Comparison of ENCODE assay signal across 8 cellular contexts in the genomic region with DNA sequence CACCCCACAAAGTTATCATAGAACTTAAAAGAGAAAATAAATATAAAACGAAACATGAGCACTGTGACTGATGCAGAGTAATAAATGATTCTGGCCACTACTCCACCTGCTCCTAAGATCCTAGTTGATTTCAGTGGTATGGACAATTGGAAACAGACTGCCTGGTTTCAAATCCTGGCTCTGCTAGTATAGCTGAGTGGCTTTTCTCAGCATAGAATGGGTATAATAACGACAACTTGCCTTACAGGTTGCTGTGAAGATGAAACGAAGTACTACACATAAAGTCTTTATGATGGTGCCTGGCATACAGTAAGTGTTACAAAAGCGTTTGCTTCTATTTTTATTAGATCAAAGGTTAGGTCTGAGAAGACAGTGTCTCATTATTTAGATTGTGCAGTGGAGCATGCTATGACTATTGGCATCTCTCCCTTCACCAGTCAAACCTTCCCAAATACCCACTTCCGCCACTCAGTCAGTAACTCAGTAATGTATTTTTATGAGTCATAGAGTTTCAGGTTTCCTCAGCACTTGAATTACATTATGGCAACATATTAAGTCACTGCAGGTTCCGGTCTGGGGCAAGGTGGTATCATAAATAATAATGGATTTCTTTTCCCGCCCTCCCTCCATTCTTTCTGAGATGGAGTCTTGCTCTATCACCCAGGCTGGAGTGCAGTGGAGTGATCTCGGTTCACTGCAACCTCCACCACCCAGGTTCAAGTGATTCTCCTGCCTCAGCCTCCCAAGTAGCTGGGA.
DNase-seq lines count a peak whose midpoint lies in the region; ATAC-seq and TF ChIP-seq lines count a peak whose summit lies in the region.

No MANE protein-coding gene starts in this region.

- TF ChIP-seq CTCF in tibial artery (IDR thresholded peaks at IDR 0.05) = no peak

- no peak overlapping the region for H3K27ac ChIP-seq in tibial artery

- no peak overlapping the region for H3K4me3 ChIP-seq in tibial artery

- intact Hi-C loops in tibial artery (cut with DNase I; ENCODE audit: low total_unique reads) = no loop called here

- H3K4me1 ChIP-seq in tibial artery = peaks cover 0 to 4% (median 1%) of the 10 kb centered on the region in 4 donors

- DNase-seq in DMS79 treated with DMSO at 0.1 percent for 48 hours (lab: John Stamatoyannopoulos, UW) (peak; percentile 97), NOMO-1 treated with DMSO at 0.1 percent for 48 hours (lab: John Stamatoyannopoulos, UW; ENCODE audit: unreplicated experiment) (peak; percentile 96), brain pericyte (ENCODE audit: low read depth, low spot score) (peak; percentile 47), erythroblast (lab: John Stamatoyannopoulos, UW) (no peak), tibial artery (no peak)
- peak; percentile 2 to 23 for DNase-seq in stimulated activated CD4-positive, alpha-beta T cell treated with anti-CD3 and anti-CD28 coated beads, Interleukin-12 subunit alpha, Interleukin-12 subunit beta, amount 100 ng/mL, for 24 hours (ENCODE audit: low read depth in 2 of 2)

- no peaks in the 10 kb centered on the region for H3K27me3 ChIP-seq in tibial artery

- TF ChIP-seq POLR2A in erythroblast (IDR thresholded peaks at IDR 0.05; ENCODE audit: low read length) = no peak

- H3K9me3 ChIP-seq in tibial artery = no peaks in the 10 kb centered on the region

- peak; percentile 98 for ATAC-seq in GM19468 (IDR thresholded peaks at IDR 0.05; ENCODE audit: extremely low read depth, unreplicated experiment)
- ATAC-seq in HG03520 (IDR thresholded peaks at IDR 0.05; ENCODE audit: unreplicated experiment) = peak; percentile 92

- peaks cover 0 to 25% (median 7%) of the 10 kb centered on the region in 3 donors for H3K36me3 ChIP-seq in tibial artery

Comparison
In these comparisons a context has a peak if more than half of its experiments do, and no peak if none do; other contexts are left out.
1. DNase-seq: peak in DMS79 treated with DMSO at 0.1 percent for 48 hours (single experiment), NOMO-1 treated with DMSO at 0.1 percent for 48 hours (single experiment), brain pericyte (single experiment) and stimulated activated CD4-positive, alpha-beta T cell treated with anti-CD3 and anti-CD28 coated beads, Interleukin-12 subunit alpha, Interleukin-12 subunit beta, amount 100 ng/mL, for 24 hours (2 of 2); none in erythroblast (0 of 2) and tibial artery (0 of 2).